Comparison of ENCODE assay signal across 22 cellular contexts in genomic region chr13:103200118-103200885, GRCh38.
"Had no signal": no experiment of that assay in that cellular context is flagged by ENCODE, and none has a peak within 500 bp of the region (broad histone marks: within the 10 kb centered on the region; RNA-seq: fewer than 3 reads in every experiment).

No MANE protein-coding gene starts in this region.

- H3K4me2 ChIP-seq: hepatocyte had no signal

- H3K9me3 ChIP-seq: gastroesophageal sphincter, neutrophil, sigmoid colon, thyroid gland, vagina had no signal

- H3K79me2 ChIP-seq: hepatocyte, parathyroid adenoma had no signal

- H3K27me3 ChIP-seq: foreskin keratinocyte, heart left ventricle, hepatocyte, left lung, neutrophil, sigmoid colon, stomach, thyroid gland, vagina had no signal

- ATAC-seq: esophagus mucosa; foreskin keratinocyte; gastroesophageal sphincter; left lung; lower lobe of right lung; natural killer cell treated with Interleukin-12 subunit alpha and Interleukin-12 subunit beta and Interleukin-15 and Interleukin-18, amount 100 ng/mL, for 72 hours; stimulated activated effector memory CD8-positive, alpha-beta T cell treated with anti-CD3 and anti-CD28 coated beads, Interleukin-12 subunit alpha, Interleukin-12 subunit beta, amount 100 ng/mL, for 72 hours had no signal

- H3K9ac ChIP-seq: parathyroid adenoma had no signal

- FAIRE-seq: kidney had no signal

- H3K36me3 ChIP-seq: gastroesophageal sphincter, heart left ventricle, left lung, lower lobe of right lung, neutrophil, sigmoid colon, stomach, thyroid gland, vagina had no signal

- H3K27ac ChIP-seq: epithelial cell of prostate, foreskin keratinocyte, gastroesophageal sphincter, hepatocyte, left lung, lower lobe of right lung, neutrophil, parathyroid adenoma, sigmoid colon, stomach, thyroid gland, vagina had no signal

- DNase-seq: cortex of kidney; foreskin keratinocyte; heart left ventricle; kidney; left lung; lower lobe of right lung; sigmoid colon; stimulated activated CD4-positive, alpha-beta T cell treated with anti-CD3 and anti-CD28 coated beads, Interleukin-2, amount 100 ng/mL, for 24 hours; stimulated activated CD4-positive, alpha-beta T cell treated with anti-CD3 and anti-CD28 coated beads, Interleukin-4, amount 100 ng/mL, for 24 hours; stimulated activated naive CD4-positive, alpha-beta T cell treated with Interleukin-2 at 50 U/mL for 16 hours; stomach; thyroid gland; trophoblast cell had no signal

- H3K4me3 ChIP-seq: gastroesophageal sphincter, heart left ventricle, hepatocyte, left lung, lower lobe of right lung, sigmoid colon, stomach, thyroid gland, vagina had no signal

- H3K4me1 ChIP-seq: gastroesophageal sphincter, left lung, lower lobe of right lung, parathyroid adenoma, sigmoid colon, stomach, thyroid gland, vagina had no signal
